Comparison of ENCODE assay signal across 8 cellular contexts in genomic region chr12:31116846-31117202, GRCh38. TPM values are rescaled to one million over a fixed set of nuclear protein-coding genes. Genes with fewer than 3 reads are reported as not detected.
DNase-seq lines count a peak whose midpoint lies in the region; ATAC-seq and TF ChIP-seq lines count a peak whose summit lies in the region.
"Not testable (repeated sequence)": the region's sequence is repeated elsewhere in the genome, so short reads cannot be mapped to it uniquely, and the experiment has no call there.

No MANE protein-coding gene starts in this region.

- H3K4me3 ChIP-seq in CD8-positive, alpha-beta memory T cell (ENCODE audit: low read length), result not testable (repeated sequence)
- H3K4me3 ChIP-seq in mammary epithelial cell (replicated peaks in 1 of 3; ENCODE audit: insufficient read depth in 1 of 3, low read depth in 2 of 3, low read length in 3 of 3) (peak overlapping the region in 2 of 3 experiments; percentile 55 to 57), neural progenitor cell (peak overlapping the region; percentile 74), stomach smooth muscle (ENCODE audit: low read length in 2 of 2) (peak overlapping the region; percentile 44 to 69)

- peak overlapping the region; percentile 64 to 90 (median 83) for H3K4me3 Mint-ChIP-seq in CD8-positive, alpha-beta memory T cell
- H3K4me3 Mint-ChIP-seq in activated CD4-positive, alpha-beta T cell treated with anti-CD3 and anti-CD28 coated beads for 36 hours, result peak overlapping the region; percentile 59
- H3K4me3 Mint-ChIP-seq in immature natural killer cell (peak overlapping the region; percentile 74 to 85 (median 81)), neural progenitor cell (peak overlapping the region; percentile 86)

- H3K79me2 ChIP-seq in mammary epithelial cell (ENCODE audit: insufficient read depth, low read length); neural progenitor cell (ENCODE audit: low read depth): not testable (repeated sequence)

- peaks cover 11% of the 10 kb centered on the region for H3K27me3 ChIP-seq in CD8-positive, alpha-beta memory T cell (ENCODE audit: insufficient read depth, low read length, poor library complexity, severe bottlenecking)
- H3K27me3 ChIP-seq in mammary epithelial cell (ENCODE audit: insufficient read depth, low read length) (peaks cover 20% of the 10 kb centered on the region), neural progenitor cell (peaks cover 42% of the 10 kb centered on the region), stomach smooth muscle (ENCODE audit: control insufficient read depth in 1 of 2, insufficient read depth in 2 of 2, low read length in 2 of 2) (peaks cover 8 to 24% of the 10 kb centered on the region in 2 donors)

- H3K36me3 ChIP-seq in CD8-positive, alpha-beta memory T cell (ENCODE audit: insufficient read depth, low read length); mammary epithelial cell (ENCODE audit: insufficient read depth, low read length); neural progenitor cell; stomach smooth muscle (ENCODE audit: control insufficient read depth in 2 of 2, insufficient read depth in 2 of 2, low read length in 2 of 2): not testable (repeated sequence)

- H3K9me3 Mint-ChIP-seq in CD8-positive, alpha-beta memory T cell; activated CD4-positive, alpha-beta T cell treated with anti-CD3 and anti-CD28 coated beads for 36 hours (ENCODE audit: low read depth); immature natural killer cell; neural progenitor cell: not testable (repeated sequence)

- H3K4me1 Mint-ChIP-seq in CD8-positive, alpha-beta memory T cell, result peaks cover 0 to 20% (median 8%) of the 10 kb centered on the region in 3 donors
- not testable (repeated sequence) for H3K4me1 Mint-ChIP-seq in activated CD4-positive, alpha-beta T cell treated with anti-CD3 and anti-CD28 coated beads for 36 hours; neural progenitor cell
- H3K4me1 Mint-ChIP-seq in immature natural killer cell, result peaks cover 9 to 11% of the 10 kb centered on the region in 2 donors

- BruUV-seq in mammary epithelial cell (replicated peaks; lab: Mats Ljungman, UMichigan), result not testable (repeated sequence)

- H3F3A ChIP-seq in neural progenitor cell (ENCODE audit: low read depth), result not testable (repeated sequence)

- H3K27ac Mint-ChIP-seq in CD8-positive, alpha-beta memory T cell, result peak overlapping the region in 1 of 8 donors; percentile 33
- H3K27ac Mint-ChIP-seq in activated CD4-positive, alpha-beta T cell treated with anti-CD3 and anti-CD28 coated beads for 36 hours; immature natural killer cell; neural progenitor cell: not testable (repeated sequence)

- H3K36me3 Mint-ChIP-seq in CD8-positive, alpha-beta memory T cell; activated CD4-positive, alpha-beta T cell treated with anti-CD3 and anti-CD28 coated beads for 36 hours (ENCODE audit: low read depth); immature natural killer cell; neural progenitor cell: not testable (repeated sequence)

- dilution Hi-C loops in mammary epithelial cell (cut with HindIII; ENCODE audit: low sequenced_read_pairs), result not testable (repeated sequence)

- H3K9ac ChIP-seq in mammary epithelial cell (ENCODE audit: insufficient read depth, low read length); neural progenitor cell; stomach smooth muscle (ENCODE audit: low read length in 2 of 2): not testable (repeated sequence)

- peak; percentile 7 for ATAC-seq in HG02571 (IDR thresholded peaks at IDR 0.05; ENCODE audit: unreplicated experiment)
- ATAC-seq in activated CD4-positive, alpha-beta T cell treated with anti-CD3 and anti-CD28 coated beads for 36 hours, result peak; percentile 11

- not testable (repeated sequence) for H3K27ac ChIP-seq in CD8-positive, alpha-beta memory T cell (ENCODE audit: low read depth, low read length); mammary epithelial cell (ENCODE audit: insufficient read depth, low read depth, low read length); neural progenitor cell; stomach smooth muscle (ENCODE audit: low read length)

- CTCF ChIA-PET in CD8-positive, alpha-beta memory T cell (lab: Charles Lee), result interaction anchor here (1.6 kb wide), 1 partner anchor 1639 kb away, joined by 3 read pairs; the partner anchor contains the start of gene YARS2
- CTCF ChIA-PET in activated CD4-positive, alpha-beta T cell treated with anti-CD3 and anti-CD28 coated beads for 36 hours (lab: Charles Lee), result interaction anchor here (1.3 to 1.4 kb wide), 3 partner anchors 108 to 155 kb away, joined by 3 to 6 read pairs (median 3); no protein-coding TSS in a partner anchor
- CTCF ChIA-PET in mammary epithelial cell (lab: Charles Lee; ENCODE audit: low non-redundant PET), result not testable (repeated sequence)

- not testable (repeated sequence) for H4K20me1 ChIP-seq in mammary epithelial cell (ENCODE audit: insufficient read depth, low read length); neural progenitor cell (ENCODE audit: low read depth)

- H2AFZ ChIP-seq in mammary epithelial cell (ENCODE audit: low read depth, low read length) (peak overlapping the region; percentile 99), neural progenitor cell (replicated peaks) (peak overlapping the region; percentile 92)

- 6% methylated on average over 5 of the region's 7 CpGs for WGBS in mammary epithelial cell (ENCODE audit: low coverage, missing lambda C conversion rate)

- DNase-seq in CD8-positive, alpha-beta memory T cell; activated CD4-positive, alpha-beta T cell treated with anti-CD3 and anti-CD28 coated beads for 36 hours; mammary epithelial cell; immature natural killer cell; neural progenitor cell (ENCODE audit: low spot score): not testable (repeated sequence)
- DNase-seq in NCI-H2171 treated with DMSO at 0.1 percent for 48 hours (lab: John Stamatoyannopoulos, UW), result peak; percentile 53

- not testable (repeated sequence) for TF ChIP-seq CTCF in mammary epithelial cell (conservative IDR thresholded peaks at IDR 0.05 in 1 of 2, IDR thresholded peaks at IDR 0.05 in 1 of 2; ENCODE audit: extremely low read depth in 1 of 2, insufficient read depth in 1 of 2, low read depth in 1 of 2, low read length in 2 of 2); neural progenitor cell (IDR thresholded peaks at IDR 0.05)

- peaks cover 9 to 32% of the 10 kb centered on the region in 2 donors for H3K27me3 Mint-ChIP-seq in CD8-positive, alpha-beta memory T cell
- peaks cover 15% of the 10 kb centered on the region for H3K27me3 Mint-ChIP-seq in activated CD4-positive, alpha-beta T cell treated with anti-CD3 and anti-CD28 coated beads for 36 hours
- H3K27me3 Mint-ChIP-seq in immature natural killer cell (ENCODE audit: low read depth in 3 of 3), result peaks cover 0 to 13% (median 8%) of the 10 kb centered on the region in 3 donors
- H3K27me3 Mint-ChIP-seq in neural progenitor cell (ENCODE audit: insufficient read depth, low read depth), result peaks cover 14% of the 10 kb centered on the region

- H3K4me2 ChIP-seq in mammary epithelial cell (ENCODE audit: insufficient read depth, low read depth, low read length), result peak overlapping the region; percentile 99
- peak overlapping the region; percentile 93 for H3K4me2 ChIP-seq in neural progenitor cell

- intact Hi-C loops in activated CD4-positive, alpha-beta T cell treated with anti-CD3 and anti-CD28 coated beads for 36 hours (cut with DNase I, micrococcal nuclease), result loop anchor here (1.0 to 10.0 kb wide), 4 partner anchors 121 to 518 kb away; no protein-coding TSS in a partner anchor
- intact Hi-C loops in mammary epithelial cell (cut with micrococcal nuclease), result loop anchor here (1.0 kb wide), 1 partner anchor 121 kb away; no protein-coding TSS in a partner anchor

- in situ Hi-C loops in mammary epithelial cell (cut with MboI; ENCODE audit: low sequenced_read_pairs in 2 of 2), result loop anchor here in 1 of 2 donors (25.0 kb wide), 1 partner anchor 120 kb away; no protein-coding TSS in a partner anchor

- POLR2A ChIA-PET in CD8-positive, alpha-beta memory T cell (lab: Charles Lee), result not testable (repeated sequence)
- POLR2A ChIA-PET in activated CD4-positive, alpha-beta T cell treated with anti-CD3 and anti-CD28 coated beads for 36 hours (lab: Charles Lee), result interaction anchor here (0.6 kb wide), 1 partner anchor 8 kb away, joined by 3 read pairs; no protein-coding TSS in a partner anchor

- not testable (repeated sequence) for H3K9me3 ChIP-seq in CD8-positive, alpha-beta memory T cell (ENCODE audit: low read length); mammary epithelial cell (replicated peaks; ENCODE audit: insufficient read depth, low read length); neural progenitor cell (ENCODE audit: low read depth); stomach smooth muscle (ENCODE audit: control insufficient read depth in 2 of 2, low read length in 2 of 2)

- peaks cover 17% of the 10 kb centered on the region for H3K4me1 ChIP-seq in CD8-positive, alpha-beta memory T cell (ENCODE audit: insufficient read depth, low read length)
- H3K4me1 ChIP-seq in mammary epithelial cell (ENCODE audit: insufficient read depth, low read length), result peaks cover 22% of the 10 kb centered on the region
- H3K4me1 ChIP-seq in neural progenitor cell, result not testable (repeated sequence)
- H3K4me1 ChIP-seq in stomach smooth muscle (ENCODE audit: control insufficient read depth, insufficient read depth, low read length), result peaks cover 28% of the 10 kb centered on the region

RNA-seq across cellular contexts. Expression of gene DDX11, which starts 43.2 kb away (rescaled TPM):
- total RNA-seq in CD8-positive, alpha-beta memory T cell, result 100 to 1,000 TPM; 119 to 122 TPM
- 17.2 TPM for polyA plus RNA-seq in CD8-positive, alpha-beta memory T cell
- total RNA-seq in activated CD4-positive, alpha-beta T cell treated with anti-CD3 and anti-CD28 coated beads for 36 hours, result 100 to 1,000 TPM in 1 of 2 experiments, 10 to 100 TPM in 1; 97.0 to 125 TPM
- 10 to 100 TPM; 11.8 to 61.2 TPM for total RNA-seq in mammary epithelial cell
- 23.1 TPM for polyA plus RNA-seq in mammary epithelial cell
- 48.2 TPM for polyA minus RNA-seq in mammary epithelial cell
- polyA plus RNA-seq in immature natural killer cell, result 10 to 100 TPM in 1 of 3 donors, 1 to 10 TPM in 1, not detected in 1; 5.4 to 14.7 TPM
- 80.1 and 98.0 TPM in 2 replicates for total RNA-seq in neural progenitor cell (ENCODE audit: low replicate concordance)
